24 cellular contexts compared by ENCODE assay signal in the genomic region with DNA sequence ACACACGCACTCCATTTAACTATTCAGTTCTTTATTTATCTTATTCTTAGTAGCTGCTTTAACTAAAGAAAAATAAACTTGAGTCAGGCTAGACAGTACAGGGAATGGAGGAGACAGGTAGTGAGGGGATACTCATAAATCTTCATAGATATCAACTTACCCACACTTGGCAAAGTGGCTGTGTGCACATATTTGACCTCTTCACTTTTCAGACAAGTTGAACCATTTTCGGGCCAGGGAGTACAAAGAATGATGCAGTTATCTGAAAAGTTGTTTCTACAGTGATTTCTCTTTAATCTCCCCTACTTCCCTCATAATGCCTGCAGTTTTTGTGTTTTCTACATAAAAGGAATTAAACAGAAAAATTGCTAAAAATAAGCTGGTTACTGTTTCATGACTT.
DNase-seq lines count a peak whose midpoint lies in the region; TF ChIP-seq lines count a peak whose summit lies in the region.
"Had no signal": no experiment of that assay in that cellular context is flagged by ENCODE, and none has a peak within 500 bp of the region (broad histone marks: within the 10 kb centered on the region; RNA-seq: fewer than 3 reads in every experiment).

No MANE protein-coding gene starts in this region.

- no peak overlapping the region for H2AFZ ChIP-seq in hepatocyte

- in situ Hi-C loops in transverse colon (cut with MboI; ENCODE audit: low pct_ligation_motif_present in 1 of 4, low pct_unique_long_range_greater_than_20kb in 1 of 4, low sequenced_read_pairs in 3 of 4), result no loop called here

- no peak overlapping the region for H3K4me2 ChIP-seq in hepatocyte

- TF ChIP-seq CTCF in hepatocyte (IDR thresholded peaks at IDR 0.05; ENCODE audit: poor library complexity), result no peak
- TF ChIP-seq CTCF in transverse colon (IDR thresholded peaks at IDR 0.05), result no peak

- H3K36me3 ChIP-seq in hepatocyte (replicated peaks; ENCODE audit: insufficient read depth, low read depth) (no peaks in the 10 kb centered on the region), skeletal muscle tissue (ENCODE audit: control insufficient read depth in 3 of 3, insufficient read depth in 3 of 3, low read length in 3 of 3) (no peaks in the 10 kb centered on the region), transverse colon (no peaks in the 10 kb centered on the region)
- H3K36me3 ChIP-seq: adrenal gland, HAP-1, ovary, right lobe of liver had no signal

- intact Hi-C loops in transverse colon (cut with DNase I; ENCODE audit: low total_unique reads), result no loop called here

- DNase-seq in Daoy (ENCODE audit: low read depth) (peak; percentile 6), M059J (ENCODE audit: low read depth) (peak; percentile 74), hepatocyte (ENCODE audit: low spot score) (no peak), transverse colon (no peak), RPMI8226 (no peak), GM19240 (ENCODE audit: insufficient read length, low spot score) (no peak)
- DNase-seq in stimulated activated CD4-positive, alpha-beta T cell treated with anti-CD3 and anti-CD28 coated beads, Interleukin-12 subunit alpha, Interleukin-12 subunit beta, amount 100 ng/mL, for 4 hours, result no peak
- DNase-seq: activated CD4-positive, alpha-beta memory T cell treated with anti-CD3 and anti-CD28 coated beads for 36 hours; activated CD4-positive, CD25-positive, alpha-beta regulatory T cell; activated gamma-delta T cell; activated T-cell treated with anti-CD3 and anti-CD28 coated beads for 4 hours; dorsolateral prefrontal cortex; hypothalamus; mammary epithelial cell; NCI-H1092 treated with DMSO at 0.1 percent for 48 hours; NCI-H2029 treated with DMSO at 0.1 percent for 48 hours; stimulated activated CD4-positive, alpha-beta T cell treated with anti-CD3 and anti-CD28 coated beads, Interleukin-1b, Interleukin-23, amount 100 ng/mL, for 48 hours had no signal

- WGBS in hepatocyte (ENCODE audit: low lambda C conversion rate, missing lambda C conversion rate), result 64% methylated on average over 2 of the region's 2 CpGs
- 50 to 63% methylated on average over 2 of the region's 2 CpGs for WGBS in transverse colon (ENCODE audit: low coverage in 1 of 2), 2 donors

- H4K20me1 ChIP-seq in hepatocyte (ENCODE audit: insufficient read depth, poor library complexity, severe bottlenecking), result no peaks in the 10 kb centered on the region

- peak overlapping the region; percentile 10 for H3K27ac ChIP-seq in hepatocyte
- H3K27ac ChIP-seq in skeletal muscle tissue (ENCODE audit: low read depth, low read length), result peak overlapping the region; percentile 12
- H3K27ac ChIP-seq in transverse colon, result peak overlapping the region in 1 of 4 donors; percentile 17
- H3K27ac ChIP-seq: dorsolateral prefrontal cortex, right lobe of liver, RWPE1 had no signal

- H3K9me2 ChIP-seq in hepatocyte (replicated peaks; ENCODE audit: insufficient read depth), result no peaks in the 10 kb centered on the region

- H3K79me2 ChIP-seq in hepatocyte, result no peaks in the 10 kb centered on the region

- no peak for TF ChIP-seq POLR2A in transverse colon (IDR thresholded peaks at IDR 0.05)

- H3K9me3 ChIP-seq in hepatocyte (ENCODE audit: low read depth) (no peaks in the 10 kb centered on the region), skeletal muscle tissue (ENCODE audit: control insufficient read depth in 3 of 3, low read length in 3 of 3) (no peaks in the 10 kb centered on the region), transverse colon (no peaks in the 10 kb centered on the region)
- H3K9me3 ChIP-seq: adrenal gland, HAP-1, ovary, right lobe of liver had no signal

- H3K27me3 ChIP-seq in hepatocyte, result no peaks in the 10 kb centered on the region
- H3K27me3 ChIP-seq in skeletal muscle tissue (ENCODE audit: control insufficient read depth in 3 of 3, insufficient read depth in 3 of 3, low read length in 3 of 3), result no peaks in the 10 kb centered on the region
- no peaks in the 10 kb centered on the region for H3K27me3 ChIP-seq in transverse colon
- H3K27me3 ChIP-seq: adrenal gland, dorsolateral prefrontal cortex, ovary, right lobe of liver had no signal

- no peak overlapping the region for H3K4me3 ChIP-seq in hepatocyte
- H3K4me3 ChIP-seq in skeletal muscle tissue (ENCODE audit: low read length in 3 of 3), result no peak overlapping the region
- no peak overlapping the region for H3K4me3 ChIP-seq in transverse colon
- H3K4me3 ChIP-seq: adrenal gland, dorsolateral prefrontal cortex, GM12878, HAP-1, ovary, right lobe of liver had no signal

- no peak for TF ChIP-seq EP300 in transverse colon (IDR thresholded peaks at IDR 0.05; ENCODE audit: low read depth)

- peaks cover 3% of the 10 kb centered on the region for H3K4me1 ChIP-seq in hepatocyte (ENCODE audit: insufficient read depth)
- no peaks in the 10 kb centered on the region for H3K4me1 ChIP-seq in skeletal muscle tissue (ENCODE audit: control insufficient read depth in 3 of 3, insufficient read depth in 3 of 3, low read length in 3 of 3)
- peaks cover 3 to 18% (median 11%) of the 10 kb centered on the region in 4 donors for H3K4me1 ChIP-seq in transverse colon
- H3K4me1 ChIP-seq: adrenal gland, right lobe of liver had no signal

- no peak overlapping the region for H3K9ac ChIP-seq in skeletal muscle tissue (ENCODE audit: low read depth in 1 of 3, low read length in 3 of 3)

Comparison
In these comparisons a context has a peak if more than half of its experiments do, and no peak if none do; other contexts are left out.
1. DNase-seq: peak in Daoy (single experiment) and M059J (single experiment); none in hepatocyte (single experiment), stimulated activated CD4-positive, alpha-beta T cell treated with anti-CD3 and anti-CD28 coated beads, Interleukin-12 subunit alpha, Interleukin-12 subunit beta, amount 100 ng/mL, for 4 hours (single experiment), transverse colon (single experiment), RPMI8226 (single experiment) and GM19240 (single experiment).